8 cellular contexts compared by ENCODE assay signal in the genomic region with DNA sequence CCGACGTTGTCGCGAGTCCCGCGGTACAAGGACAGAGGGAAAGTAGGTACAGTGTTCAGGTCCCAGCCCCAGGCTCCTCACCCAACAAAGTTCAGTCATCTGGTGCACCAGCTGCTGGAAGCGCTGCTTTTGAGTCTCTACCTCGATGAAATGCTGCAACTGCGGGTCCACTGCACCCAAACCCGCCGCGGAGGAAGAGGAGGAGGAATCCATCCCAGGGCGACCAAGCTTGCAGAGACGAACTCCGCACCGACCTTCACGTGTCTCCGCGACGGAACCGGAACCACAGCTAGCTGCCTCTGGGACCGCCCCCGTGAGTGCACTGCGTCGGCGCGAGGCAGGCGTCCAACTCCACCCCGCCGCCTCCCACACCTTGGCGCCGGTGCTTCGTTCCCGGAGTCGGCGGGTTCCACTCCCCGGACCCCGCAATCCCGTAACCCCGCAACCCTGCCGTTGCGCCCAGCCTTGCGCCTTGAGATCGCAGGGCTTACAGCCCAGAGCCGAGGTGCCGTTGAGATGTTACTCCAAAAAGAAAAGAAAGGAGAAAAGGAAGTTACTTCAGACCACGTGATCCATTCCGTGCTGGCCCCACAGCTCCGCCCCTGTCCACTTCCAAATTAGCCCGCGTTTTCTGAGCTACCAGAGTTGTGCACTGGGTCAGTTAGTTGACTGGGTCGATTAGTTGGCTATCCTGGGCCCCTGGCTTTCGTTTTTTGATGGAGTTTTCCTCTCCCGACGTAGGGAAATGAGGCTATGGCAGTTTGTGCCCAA. TPM values are rescaled to one million over a fixed set of nuclear protein-coding genes. Genes with fewer than 3 reads are reported as not detected.
DNase-seq lines count a peak whose midpoint lies in the region; ATAC-seq and TF ChIP-seq lines count a peak whose summit lies in the region.

A gene with protein sequence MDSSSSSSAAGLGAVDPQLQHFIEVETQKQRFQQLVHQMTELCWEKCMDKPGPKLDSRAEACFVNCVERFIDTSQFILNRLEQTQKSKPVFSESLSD (minus strand): TSS at position 291 of the 771 bp plus-strand sequence. CDS start 78 bp downstream, at position 213.

- peak within 1 kb of the TSS; percentile 99 for H2BK5ac ChIP-seq in IMR-90 (ENCODE audit: low read depth, low read length, poor library complexity, severe bottlenecking)

- H3K9me3 Mint-ChIP-seq in activated T-cell treated with anti-CD3 and anti-CD28 coated beads, Interleukin-2, amount 50 U/mL, for 24 hours: no peaks in the 10 kb centered on the region

- H3K4ac ChIP-seq in IMR-90 (ENCODE audit: low read depth, low read length): peak within 1 kb of the TSS; percentile 96

- H3K4me3 Mint-ChIP-seq in activated T-cell treated with anti-CD3 and anti-CD28 coated beads, Interleukin-2, amount 50 U/mL, for 24 hours: peak within 1 kb of the TSS; percentile 92

- H3K36me3 ChIP-seq in IMR-90 (ENCODE audit: control insufficient read depth, insufficient read depth, low read length): no peaks in the 10 kb centered on the region

- intact Hi-C loops in IMR-90 (cut with micrococcal nuclease): loop anchor here (1.0 kb wide), 1 partner anchor 42 kb away; no protein-coding TSS in a partner anchor

- peak within 1 kb of the TSS; percentile 97 for H2BK120ac ChIP-seq in IMR-90 (ENCODE audit: low read depth, low read length)

- peaks cover 7% of the 10 kb centered on the region for H3K27me3 Mint-ChIP-seq in activated T-cell treated with anti-CD3 and anti-CD28 coated beads, Interleukin-2, amount 50 U/mL, for 24 hours

- CTCF ChIA-PET in IMR-90 (lab: Yijun Ruan, JAX): no interaction called here

- in situ Hi-C loops in IMR-90 (cut with MboI; ENCODE audit: low sequenced_read_pairs): no loop called here

- POLR2A ChIA-PET in IMR-90 (lab: Charles Lee; ENCODE audit: unreplicated experiment): no interaction called here

- peaks cover 47% of the 10 kb centered on the region for H3K36me3 Mint-ChIP-seq in activated T-cell treated with anti-CD3 and anti-CD28 coated beads, Interleukin-2, amount 50 U/mL, for 24 hours (ENCODE audit: low read depth)

- dilution Hi-C loops in IMR-90 (cut with HindIII; ENCODE audit: low sequenced_read_pairs, unreplicated experiment): no loop called here

- peak; percentile 98 for ATAC-seq in GM21529 (IDR thresholded peaks at IDR 0.05; ENCODE audit: unreplicated experiment)
- ATAC-seq in IMR-90 (ENCODE audit: low read depth): peak; percentile 96
- ATAC-seq in esophagus mucosa: peak; percentile 97

- no peak for TF ChIP-seq RAD21 in IMR-90 (IDR thresholded peaks at IDR 0.05; ENCODE audit: low read length)

- peak within 1 kb of the TSS; percentile 52 for H3K23ac ChIP-seq in IMR-90 (ENCODE audit: low read depth, low read length)

- H2BK20ac ChIP-seq in IMR-90 (ENCODE audit: low read depth, low read length): peak within 1 kb of the TSS; percentile 76; the same call in 1 of the 2 replicates

- H3K27ac Mint-ChIP-seq in activated T-cell treated with anti-CD3 and anti-CD28 coated beads, Interleukin-2, amount 50 U/mL, for 24 hours: peak within 1 kb of the TSS; percentile 97

- 24% methylated on average over 32 of the region's 55 CpGs; no CpG with 5 or more reads in 1 of the 2 experiments for WGBS in IMR-90 (ENCODE audit: extremely low coverage in 2 of 2, insufficient read length in 1 of 2), 2 experiments

- TF ChIP-seq POLR2A in IMR-90 (IDR thresholded peaks at IDR 0.05; ENCODE audit: low read depth, low read length): peak; percentile 7; the same call in 1 of the 2 replicates

- peak within 1 kb of the TSS; percentile 42; the same call in 1 of the 3 replicates for H2BK15ac ChIP-seq in IMR-90 (ENCODE audit: low read depth, low read length)

- H3K4me1 ChIP-seq in IMR-90 (ENCODE audit: control insufficient read depth, insufficient read depth, low read length): no peaks in the 10 kb centered on the region

- 0 out of 2 replicates have a peak, but pooled peaks cover 3% of the 10 kb centered on the region for H4K20me1 ChIP-seq in IMR-90 (ENCODE audit: insufficient read depth, low read length)

- H3K4me2 ChIP-seq in IMR-90 (ENCODE audit: low read depth, low read length): peak within 1 kb of the TSS; percentile 90

- TF ChIP-seq CTCF in IMR-90 (conservative IDR thresholded peaks at IDR 0.05; ENCODE audit: low read depth, low read length): no peak

- peak within 1 kb of the TSS; percentile 74 for H2AK9ac ChIP-seq in IMR-90 (replicated peaks; ENCODE audit: low read depth, low read length, poor library complexity)

- H3K4me3 ChIP-seq in IMR-90 (ENCODE audit: insufficient read depth, low read depth, low read length): peak within 1 kb of the TSS; percentile 100

- peak within 1 kb of the TSS; percentile 98 for H2AFZ ChIP-seq in IMR-90 (replicated peaks; ENCODE audit: low read length, poor library complexity)

- peak within 1 kb of the TSS; percentile 98 for H3K18ac ChIP-seq in IMR-90 (ENCODE audit: low read depth, low read length)

- peak within 1 kb of the TSS; percentile 99 for H3K9ac ChIP-seq in IMR-90 (ENCODE audit: low read depth, low read length)

- H3K9me1 ChIP-seq in IMR-90 (ENCODE audit: insufficient read depth, low read length): no peaks in the 10 kb centered on the region

- BruUV-seq in IMR-90 (replicated peaks; lab: Mats Ljungman, UMichigan): no TSS peak

- peak within 1 kb of the TSS; percentile 100 for H3K27ac ChIP-seq in IMR-90 (ENCODE audit: insufficient read depth, low read length)

- no peaks in the 10 kb centered on the region; the same call in 1 of the 2 replicates for H3K27me3 ChIP-seq in IMR-90 (ENCODE audit: control insufficient read depth, insufficient read depth, low read length)

- peak within 1 kb of the TSS; percentile 95 for H3K56ac ChIP-seq in IMR-90 (ENCODE audit: extremely low read depth, insufficient read depth, low read length)

- no peak within 1 kb of the TSS for H2AK5ac ChIP-seq in IMR-90 (ENCODE audit: low read depth, low read length)

- H3K14ac ChIP-seq in IMR-90 (replicated peaks; ENCODE audit: low read depth, low read length): peak within 1 kb of the TSS; percentile 85

- peak within 1 kb of the TSS; percentile 94 for H4K91ac ChIP-seq in IMR-90 (ENCODE audit: insufficient read depth, low read depth, low read length)

- no peaks in the 10 kb centered on the region for H3K9me3 ChIP-seq in IMR-90 (ENCODE audit: control insufficient read depth, insufficient read depth, low read length)

- peak within 1 kb of the TSS; percentile 99 for H4K5ac ChIP-seq in IMR-90 (ENCODE audit: low read depth, low read length)

- H3K4me1 Mint-ChIP-seq in activated T-cell treated with anti-CD3 and anti-CD28 coated beads, Interleukin-2, amount 50 U/mL, for 24 hours (ENCODE audit: low read depth): peaks cover 20% of the 10 kb centered on the region

- no peaks in the 10 kb centered on the region; a peak in 1 of 4 replicates for H3K79me1 ChIP-seq in IMR-90 (ENCODE audit: low read depth in 1 of 2, low read length in 2 of 2)

- DNase-seq in DMS153 (lab: John Stamatoyannopoulos, UW) (peak; percentile 12), IMR-90 (peak; percentile 60), myocyte (ENCODE audit: low read depth) (peak; percentile 77)
- DNase-seq in activated T-cell treated with anti-CD3 and anti-CD28 coated beads, Interleukin-2, amount 50 U/mL, for 24 hours: peak; percentile 85
- DNase-seq in stimulated activated CD8-positive, alpha-beta memory T cell treated with anti-CD3 and anti-CD28 coated beads, Interleukin-7, amount 100 ng/mL, for 48 hours (ENCODE audit: extremely low read depth in 1 of 2, low read depth in 1 of 2): peak; percentile 61 to 75

- peak within 1 kb of the TSS; percentile 63 to 99 for H4K8ac ChIP-seq in IMR-90 (ENCODE audit: low read depth in 2 of 2, low read length in 2 of 2)

TF ChIP-seq in IMR-90, 13 proteins besides CTCF, POLR2A, EP300 and RAD21:
- TF ChIP-seq CEBPB (IDR thresholded peaks at IDR 0.05; ENCODE audit: low read depth, low read length) (no peak), MXI1 (IDR thresholded peaks at IDR 0.05; ENCODE audit: borderline replicate concordance, low read depth, low read length) (peak; percentile 76; the same call in 1 of the 2 replicates), MAZ (IDR thresholded peaks at IDR 0.05; ENCODE audit: borderline replicate concordance, low read depth, low read length) (peak; percentile 55; the same call in 1 of the 2 replicates)
- TF ChIP-seq, protein P1, sequence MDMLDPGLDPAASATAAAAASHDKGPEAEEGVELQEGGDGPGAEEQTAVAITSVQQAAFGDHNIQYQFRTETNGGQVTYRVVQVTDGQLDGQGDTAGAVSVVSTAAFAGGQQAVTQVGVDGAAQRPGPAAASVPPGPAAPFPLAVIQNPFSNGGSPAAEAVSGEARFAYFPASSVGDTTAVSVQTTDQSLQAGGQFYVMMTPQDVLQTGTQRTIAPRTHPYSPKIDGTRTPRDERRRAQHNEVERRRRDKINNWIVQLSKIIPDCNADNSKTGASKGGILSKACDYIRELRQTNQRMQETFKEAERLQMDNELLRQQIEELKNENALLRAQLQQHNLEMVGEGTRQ (IDR thresholded peaks at IDR 0.05; ENCODE audit: low read depth, low read length): peak; percentile 86

TF ChIP-seq in PFSK-1, 5 proteins besides CTCF, POLR2A, EP300 and RAD21 (continues in another document):
- TF ChIP-seq SIN3A (IDR thresholded peaks at IDR 0.05; ENCODE audit: borderline replicate concordance, insufficient read depth, low read length) (peak; percentile 11; the same call in 1 of the 2 replicates), FOXP2 (optimal IDR thresholded peaks at IDR 0.05; ENCODE audit: borderline replicate concordance, extremely low read depth, extremely low read length, insufficient read depth) (peak; percentile 38)

RNA-seq across cellular contexts. Expression of the gene that starts here (rescaled TPM):
- total RNA-seq in IMR-90 (2012; rRNA removed): 2.2 and 3.1 TPM in 2 replicates
- 10.3 and 11.6 TPM in 2 replicates for polyA plus RNA-seq in IMR-90 (2012; rRNA removed)
- polyA plus RNA-seq in IMR-90 (2012; cell fraction: cytosol; rRNA removed): 7.0 and 11.0 TPM in 2 replicates
- 1.9 and 3.6 TPM in 2 replicates for polyA plus RNA-seq in IMR-90 (2012; cell fraction: nucleus; rRNA removed; ENCODE audit: low replicate concordance)
- polyA plus RNA-seq in PFSK-1 (2012; ENCODE audit: insufficient read length, low read depth): 23.5 TPM
- total RNA-seq in esophagus mucosa: 14.2 TPM
- 10.7 and 13.8 TPM in 2 replicates for total RNA-seq in myocyte
- polyA plus RNA-seq in myocyte (2012): 12.8 TPM

Comparison
In these comparisons a context has a peak if more than half of its experiments do, and no peak if none do; other contexts are left out.
1. Peak in every context shown above with its lines: DNase-seq, ATAC-seq, H3K4me3 ChIP-seq and H3K27ac ChIP-seq.
2. DNase-seq: peak in every context shown above with its lines; median percentile 85 in activated T-cell treated with anti-CD3 and anti-CD28 coated beads, Interleukin-2, amount 50 U/mL, for 24 hours; 77 in myocyte; 68 in stimulated activated CD8-positive, alpha-beta memory T cell treated with anti-CD3 and anti-CD28 coated beads, Interleukin-7, amount 100 ng/mL, for 48 hours; 60 in IMR-90; 12 in DMS153.